ENCODE assay signal across 14 cellular contexts in the genomic region with DNA sequence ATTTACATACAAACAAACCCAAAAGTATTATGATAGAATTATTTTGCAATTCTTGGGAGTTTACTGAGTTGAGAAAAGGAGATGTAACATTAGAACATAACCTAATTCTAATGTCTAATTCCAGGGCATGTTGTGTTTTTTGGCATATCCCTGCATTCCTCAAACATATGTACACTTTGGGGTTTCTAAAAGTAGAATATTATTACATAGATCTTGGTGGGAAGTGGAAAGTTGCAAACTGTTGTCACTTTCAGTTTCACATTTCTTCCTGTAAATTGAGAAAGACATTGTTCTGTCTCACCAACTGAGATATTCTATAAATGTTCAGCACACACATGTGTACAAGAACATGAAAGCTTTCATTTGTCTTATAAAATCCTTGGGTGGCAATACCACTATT. TPM values are rescaled to one million over a fixed set of nuclear protein-coding genes. Genes with fewer than 3 reads are reported as not detected.
DNase-seq lines count a peak whose midpoint lies in the region; ATAC-seq, FAIRE-seq and TF ChIP-seq lines count a peak whose summit lies in the region.
"Had no signal": no experiment of that assay in that cellular context is flagged by ENCODE, and none has a peak within 500 bp of the region (broad histone marks: within the 10 kb centered on the region; RNA-seq: fewer than 3 reads in every experiment).

No MANE protein-coding gene starts in this region.

- TF ChIP-seq CTCF in right lobe of liver (IDR thresholded peaks at IDR 0.05) = no peak
- TF ChIP-seq CTCF in HepG2 (CRISPR knock-in tag; IDR thresholded peaks at IDR 0.05) = no peak
- no peak for TF ChIP-seq CTCF in foreskin fibroblast (IDR thresholded peaks at IDR 0.05; ENCODE audit: low read depth, low read length)
- no peak for TF ChIP-seq CTCF in glutamatergic neuron (IDR thresholded peaks at IDR 0.05; ENCODE audit: partially characterized antibody, unreplicated experiment)

- no peaks in the 10 kb centered on the region for H4K20me1 ChIP-seq in HepG2 (ENCODE audit: insufficient read depth, low read length)

- TF ChIP-seq POLR2A in right lobe of liver (IDR thresholded peaks at IDR 0.05) (no peak), HepG2 (IDR thresholded peaks at IDR 0.05; ENCODE audit: insufficient read depth in 1 of 2, low read depth in 2 of 2, low read length in 2 of 2) (no peak), GM18505 (IDR thresholded peaks at IDR 0.05; ENCODE audit: borderline replicate concordance, extremely low read depth, insufficient read depth, insufficient read length) (no peak)

- H3K4me1 ChIP-seq in right lobe of liver (peaks cover 0 to 8% (median 0%) of the 10 kb centered on the region in 4 donors), HepG2 (ENCODE audit: insufficient read depth, low read length) (no peaks in the 10 kb centered on the region)

- H3K27ac ChIP-seq in right lobe of liver (peak overlapping the region in 2 of 3 donors; percentile 5 to 10), HepG2 (ENCODE audit: extremely low read length, insufficient read depth, low read length) (no peak overlapping the region)
- H3K27ac ChIP-seq: pancreas had no signal

- H3K36me3 ChIP-seq in right lobe of liver = no peaks in the 10 kb centered on the region
- no peaks in the 10 kb centered on the region for H3K36me3 ChIP-seq in HepG2 (replicated peaks in 1 of 2; ENCODE audit: control insufficient read depth in 1 of 2, insufficient read depth in 2 of 2, low read length in 2 of 2)
- H3K36me3 ChIP-seq: pancreas had no signal

- no peak for TF ChIP-seq RAD21 in HepG2 (CRISPR knock-in tag; IDR thresholded peaks at IDR 0.05)

- no peaks in the 10 kb centered on the region for H3K27me3 Mint-ChIP-seq in activated naive CD8-positive, alpha-beta T cell treated with anti-CD3 and anti-CD28 coated beads for 36 hours
- H3K27me3 Mint-ChIP-seq in glutamatergic neuron (ENCODE audit: unreplicated experiment) = no peaks in the 10 kb centered on the region
- H3K27me3 Mint-ChIP-seq: CD4-positive, alpha-beta memory T cell had no signal

- BruUV-seq in HepG2 (replicated peaks; lab: Mats Ljungman, UMichigan) = no TSS peak

- H3K9me3 ChIP-seq in right lobe of liver (no peaks in the 10 kb centered on the region), HepG2 (ENCODE audit: low read length) (no peaks in the 10 kb centered on the region)
- H3K9me3 ChIP-seq: pancreas had no signal

- no peak for TF ChIP-seq EP300 in HepG2 (IDR thresholded peaks at IDR 0.05; ENCODE audit: low read depth in 2 of 2, low read length in 2 of 2)
- TF ChIP-seq EP300 in HepG2 (CRISPR knock-in tag; IDR thresholded peaks at IDR 0.05; ENCODE audit: borderline replicate concordance) = no peak

- H3K27me3 ChIP-seq in right lobe of liver = no peaks in the 10 kb centered on the region
- H3K27me3 ChIP-seq in HepG2 (ENCODE audit: control insufficient read depth in 1 of 2, insufficient read depth in 2 of 2, low read length in 2 of 2) = no peaks in the 10 kb centered on the region
- H3K27me3 ChIP-seq: pancreas had no signal

- CTCF ChIA-PET in HepG2 (lab: Yijun Ruan, JAX; ENCODE audit: low intra/inter-chr PET ratio, low total read pairs) = no interaction called here

- ATAC-seq in right lobe of liver = peak; percentile 33 to 82 (median 51)
- ATAC-seq in HepG2 = no peak
- ATAC-seq in HG03196 (IDR thresholded peaks at IDR 0.05; ENCODE audit: unreplicated experiment) = no peak
- ATAC-seq in GM18505 (IDR thresholded peaks at IDR 0.05; ENCODE audit: unreplicated experiment) = no peak

- peak overlapping the region; percentile 54 for H3K27ac Mint-ChIP-seq in activated naive CD8-positive, alpha-beta T cell treated with anti-CD3 and anti-CD28 coated beads for 36 hours
- H3K27ac Mint-ChIP-seq in glutamatergic neuron (ENCODE audit: unreplicated experiment) = no peak overlapping the region

- H3K4me3 Mint-ChIP-seq in activated naive CD8-positive, alpha-beta T cell treated with anti-CD3 and anti-CD28 coated beads for 36 hours = no peak overlapping the region
- H3K4me3 Mint-ChIP-seq in glutamatergic neuron (ENCODE audit: unreplicated experiment) = no peak overlapping the region
- H3K4me3 Mint-ChIP-seq: CD4-positive, alpha-beta memory T cell had no signal

- intact Hi-C loops in right lobe of liver (cut with DNase I) (no loop called here), HepG2 (cut with micrococcal nuclease; ENCODE audit: unreplicated experiment) (no loop called here)

- no peak overlapping the region for H3K9ac ChIP-seq in HepG2 (ENCODE audit: insufficient read depth, low read depth, low read length)

- no peak for FAIRE-seq in HepG2 (lab: Jason Lieb, UNC)
- FAIRE-seq: TTC549 had no signal

- no peaks in the 10 kb centered on the region for H3K79me2 ChIP-seq in HepG2 (ENCODE audit: insufficient read depth, low read length)

- peaks cover 32% of the 10 kb centered on the region for H3K4me1 Mint-ChIP-seq in activated naive CD8-positive, alpha-beta T cell treated with anti-CD3 and anti-CD28 coated beads for 36 hours
- H3K4me1 Mint-ChIP-seq in glutamatergic neuron (ENCODE audit: low read depth, unreplicated experiment) = no peaks in the 10 kb centered on the region

- H3K4me3 ChIP-seq in right lobe of liver = no peak overlapping the region
- no peak overlapping the region for H3K4me3 ChIP-seq in HepG2 (replicated peaks in 1 of 3; ENCODE audit: insufficient read depth in 1 of 3, low read depth in 2 of 3, low read length in 3 of 3)
- H3K4me3 ChIP-seq in foreskin fibroblast (ENCODE audit: low read depth in 1 of 2, low read length in 2 of 2) = peak overlapping the region in 1 of 2 donors; percentile 21
- H3K4me3 ChIP-seq: pancreas had no signal

- in situ Hi-C loops in HepG2 (cut with HindIII; ENCODE audit: extremely low pct_ligation_motif_present, low pct_unique_long_range_greater_than_20kb) = no loop called here

- POLR2A ChIA-PET in HepG2 (lab: Yijun Ruan, JAX) = no interaction called here

- DNase-seq in right lobe of liver (no peak), HepG2 (ENCODE audit: low spot score) (no peak), foreskin fibroblast (peak; percentile 8 to 53), glutamatergic neuron (no peak), kidney tubule cell (ENCODE audit: low spot score) (no peak)
- no peak for DNase-seq in activated naive CD8-positive, alpha-beta T cell treated with anti-CD3 and anti-CD28 coated beads for 36 hours
- DNase-seq: anterior cingulate cortex; CD4-positive, alpha-beta memory T cell; NCI-H1417; NCI-H524; pancreas had no signal

- H3K9me3 Mint-ChIP-seq in activated naive CD8-positive, alpha-beta T cell treated with anti-CD3 and anti-CD28 coated beads for 36 hours = peaks cover 4% of the 10 kb centered on the region
- no peaks in the 10 kb centered on the region for H3K9me3 Mint-ChIP-seq in glutamatergic neuron (ENCODE audit: unreplicated experiment)

- H3K4me2 ChIP-seq in HepG2 (ENCODE audit: low read depth, low read length) = no peak overlapping the region

- no peak overlapping the region for H2AFZ ChIP-seq in HepG2 (ENCODE audit: low read length)

- peaks cover 2% of the 10 kb centered on the region for H3K36me3 Mint-ChIP-seq in activated naive CD8-positive, alpha-beta T cell treated with anti-CD3 and anti-CD28 coated beads for 36 hours
- H3K36me3 Mint-ChIP-seq in glutamatergic neuron (ENCODE audit: unreplicated experiment) = no peaks in the 10 kb centered on the region
- H3K36me3 Mint-ChIP-seq: CD4-positive, alpha-beta memory T cell had no signal

TF ChIP-seq in HepG2, 621 proteins besides CTCF, POLR2A, EP300 and RAD21:
- TF ChIP-seq MYC (CRISPR knock-in tag; IDR thresholded peaks at IDR 0.05; ENCODE audit: borderline replicate concordance) = no peak

RNA-seq across cellular contexts. Expression of a gene that starts 24.4 kb away (rescaled TPM):
- total RNA-seq in right lobe of liver = 100 to 1,000 TPM in 1 of 6 experiments, 10 to 100 TPM in 5; 15.4 to 115 (median 60.7) TPM
- total RNA-seq in HepG2 (2016; rRNA removed; fragmentation: Illumina TruSeq; extraction: Trizol) = 0.15 and 0.18 TPM in 2 replicates
- 0.30 TPM in 1 of 2 replicates, not detected in the other for total RNA-seq in HepG2 (2016; cell fraction: cytosol; rRNA removed; fragmentation: Illumina TruSeq; extraction: Trizol; ENCODE audit: low read depth)
- 0.11 and 0.13 TPM in 2 replicates for total RNA-seq in HepG2 (2016; cell fraction: insoluble cytoplasmic fraction; rRNA removed; fragmentation: Illumina TruSeq; extraction: Trizol)
- 0.06 TPM in 1 of 2 replicates, not detected in the other for total RNA-seq in HepG2 (2016; cell fraction: membrane; rRNA removed; fragmentation: Illumina TruSeq; extraction: Trizol)
- not detected in 2 replicates for total RNA-seq in HepG2 (2016; cell fraction: nucleus; rRNA removed; fragmentation: Illumina TruSeq; extraction: Trizol)
- 0.03 TPM in 1 of 2 replicates, not detected in the other for polyA plus RNA-seq in HepG2 (2011; rRNA removed)
- polyA plus RNA-seq in HepG2 (2011; cell fraction: cytosol; rRNA removed) = 0.04 TPM in 1 of 2 replicates, not detected in the other
- not detected in 2 replicates for polyA plus RNA-seq in HepG2 (2011; cell fraction: nucleus; rRNA removed)
- 0.23 TPM in 1 of 2 replicates, not detected in the other for polyA plus RNA-seq in HepG2 (2012)
- not detected in 2 replicates for polyA plus RNA-seq in HepG2 (2016; cell fraction: cytosol; fragmentation: Illumina TruSeq; extraction: Trizol; ENCODE audit: low read depth)
- polyA plus RNA-seq in HepG2 (2016; cell fraction: insoluble cytoplasmic fraction; fragmentation: Illumina TruSeq; extraction: Trizol; ENCODE audit: low read depth) = 0.10 and 0.23 TPM in 2 replicates
- polyA plus RNA-seq in HepG2 (2016; cell fraction: membrane; fragmentation: Illumina TruSeq; extraction: Trizol; ENCODE audit: low read depth) = not detected in 2 replicates
- not detected in 2 replicates for polyA plus RNA-seq in HepG2 (2016; cell fraction: nucleus; fragmentation: Illumina TruSeq; extraction: Trizol; ENCODE audit: insufficient read depth, low read depth)
- not detected in 2 replicates for polyA minus RNA-seq in HepG2 (2011; rRNA and poly(A)+ RNA removed; ENCODE audit: low replicate concordance)
- polyA minus RNA-seq in HepG2 (2011; cell fraction: cytosol; rRNA and poly(A)+ RNA removed) = not detected in 2 replicates
- not detected in 2 replicates for polyA minus RNA-seq in HepG2 (2011; cell fraction: nucleus; rRNA and poly(A)+ RNA removed)
- not detected for total RNA-seq in activated naive CD8-positive, alpha-beta T cell treated with anti-CD3 and anti-CD28 coated beads for 36 hours
- 0.32 TPM for total RNA-seq in glutamatergic neuron (ENCODE audit: unreplicated experiment)
- total RNA-seq: CD4-positive, alpha-beta memory T cell had no signal
- polyA plus RNA-seq: CD4-positive, alpha-beta memory T cell had no signal

Comparison
In these comparisons a context has a peak if more than half of its experiments do, and no peak if none do; other contexts are left out.
1. ATAC-seq: peak in right lobe of liver (4 of 4); none in HepG2 (single experiment), HG03196 (single experiment) and GM18505 (single experiment).
2. RNA of a gene that starts 24.4 kb away (total RNA-seq): 15.4 to 115 TPM in right lobe of liver; 0.32 TPM in glutamatergic neuron (single experiment), 0.06 to 0.30 TPM in HepG2 and not detected in activated naive CD8-positive, alpha-beta T cell treated with anti-CD3 and anti-CD28 coated beads for 36 hours; every median in the first group is over 10 times any median in the second.
3. DNase-seq: peak in foreskin fibroblast (2 of 2); none in right lobe of liver (0 of 3), HepG2 (single experiment), activated naive CD8-positive, alpha-beta T cell treated with anti-CD3 and anti-CD28 coated beads for 36 hours (single experiment), glutamatergic neuron (single experiment) and kidney tubule cell (single experiment).